In the genomic region with DNA sequence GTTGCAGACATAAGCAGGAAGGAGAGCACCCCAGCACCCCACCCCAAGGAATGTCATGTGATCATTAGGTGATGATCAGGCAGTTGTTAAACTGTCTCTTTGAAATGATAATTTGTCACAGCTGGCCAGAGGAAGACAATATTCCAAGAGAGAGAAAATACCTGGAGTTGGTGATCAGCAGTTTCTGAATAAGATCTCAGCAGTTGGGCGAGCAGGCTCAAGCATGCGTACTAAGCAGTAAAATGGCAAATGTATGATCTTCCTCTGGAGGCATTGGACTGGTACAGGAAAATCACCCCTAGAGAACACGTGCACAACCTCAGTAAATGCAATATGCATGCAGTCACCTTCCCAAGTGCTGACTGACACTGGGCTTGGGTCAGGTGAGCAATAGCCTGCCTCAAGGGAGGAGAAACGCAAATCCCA, we compare ENCODE assay signal across 31 cellular contexts.
DNase-seq lines count a peak whose midpoint lies in the region; ATAC-seq and TF ChIP-seq lines count a peak whose summit lies in the region.
"Had no signal": no experiment of that assay in that cellular context is flagged by ENCODE, and none has a peak within 500 bp of the region (broad histone marks: within the 10 kb centered on the region; RNA-seq: fewer than 3 reads in every experiment).

No MANE protein-coding gene starts in this region.

- H4K91ac ChIP-seq in mesenchymal stem cell (ENCODE audit: low read length) = no peak overlapping the region

- no peak for TF ChIP-seq CTCF in Caco-2 (IDR thresholded peaks at IDR 0.05; ENCODE audit: insufficient read depth in 1 of 2, low read depth in 1 of 2, low read length in 1 of 2, severe bottlenecking in 1 of 2, unreplicated experiment in 1 of 2)

- H3K14ac ChIP-seq in mesenchymal stem cell (ENCODE audit: low read length in 2 of 2) = no peak overlapping the region

- H3K9me3 Mint-ChIP-seq in Caco-2 (ENCODE audit: unreplicated experiment) = peaks cover 19% of the 10 kb centered on the region
- no peaks in the 10 kb centered on the region for H3K9me3 Mint-ChIP-seq in activated CD4-positive, alpha-beta T cell treated with anti-CD3 and anti-CD28 coated beads, Interleukin-2, amount 10 ng/mL, durations not matched to agents 24 days and 14 days
- H3K9me3 Mint-ChIP-seq: activated B cell treated with CpG ODN at 0.5 μM for 24 hours had no signal

- WGBS in mesenchymal stem cell = 80% methylated on average over 4 of the region's 4 CpGs

- CTCF ChIA-PET in Caco-2 (lab: Charles Lee) = no interaction called here

- no peak overlapping the region for H2BK5ac ChIP-seq in mesenchymal stem cell (ENCODE audit: low read depth, low read length, poor library complexity, severe bottlenecking)

- no peak overlapping the region for H2AK5ac ChIP-seq in mesenchymal stem cell (ENCODE audit: low read length, severe bottlenecking)

- H3K23ac ChIP-seq in mesenchymal stem cell (ENCODE audit: low read length in 2 of 2) = no peak overlapping the region

- no peaks in the 10 kb centered on the region for H3K27me3 Mint-ChIP-seq in Caco-2 (ENCODE audit: insufficient read depth, unreplicated experiment)
- no peaks in the 10 kb centered on the region for H3K27me3 Mint-ChIP-seq in activated CD4-positive, alpha-beta T cell treated with anti-CD3 and anti-CD28 coated beads, Interleukin-2, amount 10 ng/mL, durations not matched to agents 24 days and 14 days
- H3K27me3 Mint-ChIP-seq: activated B cell treated with CpG ODN at 0.5 μM for 24 hours had no signal

- H3K9me3 ChIP-seq in Caco-2 = no peaks in the 10 kb centered on the region
- H3K9me3 ChIP-seq in NT2/D1 (ENCODE audit: insufficient read depth, low read length) = 0 out of 2 replicates have a peak, but pooled peaks cover 6% of the 10 kb centered on the region
- no peaks in the 10 kb centered on the region for H3K9me3 ChIP-seq in mesenchymal stem cell (ENCODE audit: control insufficient read depth, low read length)
- H3K9me3 ChIP-seq: adrenal gland, MG63, neutrophil, prostate gland, SJSA1, testis had no signal

- DNase-seq in Caco-2 = peak in 1 of 2 experiments; percentile 25
- DNase-seq in NT2/D1 (ENCODE audit: low read depth, low spot score) = peak; percentile 9
- peak; percentile 80 for DNase-seq in iPS DF 19.7 (ENCODE audit: low read depth, low spot score)
- DNase-seq in mesenchymal stem cell = no peak
- DNase-seq in activated CD4-positive, alpha-beta T cell treated with anti-CD3 and anti-CD28 coated beads, Interleukin-2, amount 10 ng/mL, durations not matched to agents 24 days and 14 days = no peak
- no peak for DNase-seq in glomerular visceral epithelial cell (ENCODE audit: extremely low spot score)
- DNase-seq: activated B cell treated with CpG ODN at 0.5 μM for 24 hours; activated CD4-positive, alpha-beta T cell treated with anti-CD3 and anti-CD28 coated beads, Interleukin-2, amount 50 U/mL, for 4 hours; activated naive CD4-positive, alpha-beta T cell treated with Interleukin-2 at 50 U/mL for 16 hours; activated T-cell treated with anti-CD3 and anti-CD28 coated beads, Interleukin-2, amount 50 U/mL, for 72 hours; adrenal gland; Calu3; DND-41; effector CD4-positive, alpha-beta T cell; foreskin fibroblast; KG1; mammary epithelial cell; MG63; NCI-H2029 treated with DMSO at 0.1 percent for 48 hours; NCI-H226; stimulated activated naive CD4-positive, alpha-beta T cell treated with Interleukin-2 at 50 U/mL for 16 hours; testis had no signal

- peak overlapping the region in 1 of 2 experiments; percentile 64 for H3K18ac ChIP-seq in mesenchymal stem cell (ENCODE audit: low read depth in 1 of 2, low read length in 2 of 2)

- H3K4me2 ChIP-seq in mesenchymal stem cell (ENCODE audit: low read length, poor library complexity, severe bottlenecking) = no peak overlapping the region
- H3K4me2 ChIP-seq: hepatocyte had no signal

- H2BK15ac ChIP-seq in mesenchymal stem cell (ENCODE audit: low read depth, poor library complexity, severe bottlenecking) = no peak overlapping the region

- no peak overlapping the region for H3K27ac ChIP-seq in mesenchymal stem cell (ENCODE audit: low read length, poor library complexity, severe bottlenecking)
- H3K27ac ChIP-seq: 22Rv1, adrenal gland, C4-2B, hepatocyte, neutrophil, prostate gland, SJSA1, testis had no signal

- peaks cover 9% of the 10 kb centered on the region for H3K36me3 ChIP-seq in Caco-2 (ENCODE audit: control insufficient read depth, insufficient read depth, low read length)
- no peaks in the 10 kb centered on the region for H3K36me3 ChIP-seq in NT2/D1 (ENCODE audit: insufficient read depth, insufficient read length, low read length)
- no peaks in the 10 kb centered on the region for H3K36me3 ChIP-seq in mesenchymal stem cell (ENCODE audit: control insufficient read depth in 1 of 2, insufficient read depth in 2 of 2, low read depth in 1 of 2, low read length in 2 of 2)
- H3K36me3 ChIP-seq: adrenal gland, MG63, neutrophil, prostate gland, SJSA1 had no signal

- H3K4me1 ChIP-seq in Caco-2 = peaks cover 30% of the 10 kb centered on the region
- no peaks in the 10 kb centered on the region for H3K4me1 ChIP-seq in NT2/D1 (ENCODE audit: insufficient read depth, insufficient read length)
- H3K4me1 ChIP-seq in mesenchymal stem cell (ENCODE audit: control insufficient read depth, insufficient read depth, low read depth, low read length) = peaks cover 2% of the 10 kb centered on the region
- H3K4me1 ChIP-seq: adrenal gland, prostate gland, SJSA1, testis had no signal

- H3K4ac ChIP-seq in mesenchymal stem cell (ENCODE audit: low read depth in 1 of 2, low read length in 2 of 2) = no peak overlapping the region

- peaks cover 17% of the 10 kb centered on the region for H3K4me1 Mint-ChIP-seq in Caco-2 (ENCODE audit: low read depth, unreplicated experiment)
- no peaks in the 10 kb centered on the region for H3K4me1 Mint-ChIP-seq in activated CD4-positive, alpha-beta T cell treated with anti-CD3 and anti-CD28 coated beads, Interleukin-2, amount 10 ng/mL, durations not matched to agents 24 days and 14 days
- H3K4me1 Mint-ChIP-seq: activated B cell treated with CpG ODN at 0.5 μM for 24 hours had no signal

- H4K8ac ChIP-seq in mesenchymal stem cell (ENCODE audit: low read length) = peak overlapping the region; percentile 1

- ATAC-seq in GM19467 (IDR thresholded peaks at IDR 0.05; ENCODE audit: unreplicated experiment) = no peak
- ATAC-seq in HG02870 (IDR thresholded peaks at IDR 0.05; ENCODE audit: unreplicated experiment) = no peak
- ATAC-seq: activated T-cell treated with anti-CD3 and anti-CD28 coated beads, Interleukin-2, amount 50 U/mL, for 72 hours had no signal

- H3K79me1 ChIP-seq in mesenchymal stem cell (replicated peaks; ENCODE audit: low read length, poor library complexity, severe bottlenecking) = no peaks in the 10 kb centered on the region

- H2AFZ ChIP-seq in mesenchymal stem cell (ENCODE audit: low read depth, low read length) = no peak overlapping the region
- H2AFZ ChIP-seq: hepatocyte had no signal

- H3K4me3 Mint-ChIP-seq in Caco-2 (ENCODE audit: unreplicated experiment) = peak overlapping the region; percentile 76
- H3K4me3 Mint-ChIP-seq in activated CD4-positive, alpha-beta T cell treated with anti-CD3 and anti-CD28 coated beads, Interleukin-2, amount 10 ng/mL, durations not matched to agents 24 days and 14 days = no peak overlapping the region
- H3K4me3 Mint-ChIP-seq: activated B cell treated with CpG ODN at 0.5 μM for 24 hours; activated T-cell treated with anti-CD3 and anti-CD28 coated beads, Interleukin-2, amount 50 U/mL, for 72 hours had no signal

- BruUV-seq in Caco-2 (replicated peaks; lab: Mats Ljungman, UMichigan) = no TSS peak

- peaks cover 25% of the 10 kb centered on the region for H3K36me3 Mint-ChIP-seq in Caco-2 (ENCODE audit: insufficient read depth, unreplicated experiment)
- H3K36me3 Mint-ChIP-seq in activated CD4-positive, alpha-beta T cell treated with anti-CD3 and anti-CD28 coated beads, Interleukin-2, amount 10 ng/mL, durations not matched to agents 24 days and 14 days (ENCODE audit: low read depth) = no peaks in the 10 kb centered on the region
- H3K36me3 Mint-ChIP-seq: brain had no signal

- H2BK120ac ChIP-seq in mesenchymal stem cell (ENCODE audit: low read depth, low read length) = no peak overlapping the region

- H3K27me3 ChIP-seq in Caco-2 (replicated peaks; ENCODE audit: control insufficient read depth, insufficient read depth, low read length) (no peaks in the 10 kb centered on the region), NT2/D1 (ENCODE audit: insufficient read depth, insufficient read length) (no peaks in the 10 kb centered on the region), mesenchymal stem cell (ENCODE audit: control insufficient read depth in 1 of 2, insufficient read depth in 1 of 2, low read length in 2 of 2) (no peaks in the 10 kb centered on the region)
- H3K27me3 ChIP-seq: adrenal gland, hepatocyte, MG63, neutrophil, SJSA1, testis had no signal

- H3K4me3 ChIP-seq in Caco-2 (ENCODE audit: low read depth, low read length) = peak overlapping the region; percentile 43
- no peak overlapping the region for H3K4me3 ChIP-seq in NT2/D1 (ENCODE audit: insufficient read length, low read depth)
- no peak overlapping the region for H3K4me3 ChIP-seq in mesenchymal stem cell (ENCODE audit: insufficient read depth in 1 of 2, low read depth in 1 of 2, low read length in 2 of 2)
- H3K4me3 ChIP-seq: adrenal gland, hepatocyte, MG63, prostate gland, SJSA1, testis had no signal

- H3K9ac ChIP-seq in NT2/D1 (ENCODE audit: insufficient read length, low read depth) (no peak overlapping the region), mesenchymal stem cell (ENCODE audit: low read length) (no peak overlapping the region)

- intact Hi-C loops in Caco-2 (cut with micrococcal nuclease; ENCODE audit: unreplicated experiment) = no loop called here
- intact Hi-C loops in activated CD4-positive, alpha-beta T cell treated with anti-CD3 and anti-CD28 coated beads, Interleukin-2, amount 10 ng/mL, durations not matched to agents 24 days and 14 days (cut with micrococcal nuclease) = no loop called here

- H3K27ac Mint-ChIP-seq in Caco-2 (ENCODE audit: unreplicated experiment) = peak overlapping the region; percentile 84
- H3K27ac Mint-ChIP-seq in activated CD4-positive, alpha-beta T cell treated with anti-CD3 and anti-CD28 coated beads, Interleukin-2, amount 10 ng/mL, durations not matched to agents 24 days and 14 days = no peak overlapping the region
- H3K27ac Mint-ChIP-seq: activated B cell treated with CpG ODN at 0.5 μM for 24 hours; activated T-cell treated with anti-CD3 and anti-CD28 coated beads, Interleukin-2, amount 50 U/mL, for 72 hours; brain had no signal

- POLR2A ChIA-PET in Caco-2 (lab: Charles Lee) = no interaction called here

- peak overlapping the region in 1 of 2 experiments; percentile 64 for H2BK12ac ChIP-seq in mesenchymal stem cell (ENCODE audit: low read length in 2 of 2)

Comparison
In these comparisons a context has a peak if more than half of its experiments do, and no peak if none do; other contexts are left out.
1. DNase-seq: peak in NT2/D1 (single experiment) and iPS DF 19.7 (single experiment); none in mesenchymal stem cell (single experiment), activated CD4-positive, alpha-beta T cell treated with anti-CD3 and anti-CD28 coated beads, Interleukin-2, amount 10 ng/mL, durations not matched to agents 24 days and 14 days (single experiment) and glomerular visceral epithelial cell (single experiment).